In the genomic region with DNA sequence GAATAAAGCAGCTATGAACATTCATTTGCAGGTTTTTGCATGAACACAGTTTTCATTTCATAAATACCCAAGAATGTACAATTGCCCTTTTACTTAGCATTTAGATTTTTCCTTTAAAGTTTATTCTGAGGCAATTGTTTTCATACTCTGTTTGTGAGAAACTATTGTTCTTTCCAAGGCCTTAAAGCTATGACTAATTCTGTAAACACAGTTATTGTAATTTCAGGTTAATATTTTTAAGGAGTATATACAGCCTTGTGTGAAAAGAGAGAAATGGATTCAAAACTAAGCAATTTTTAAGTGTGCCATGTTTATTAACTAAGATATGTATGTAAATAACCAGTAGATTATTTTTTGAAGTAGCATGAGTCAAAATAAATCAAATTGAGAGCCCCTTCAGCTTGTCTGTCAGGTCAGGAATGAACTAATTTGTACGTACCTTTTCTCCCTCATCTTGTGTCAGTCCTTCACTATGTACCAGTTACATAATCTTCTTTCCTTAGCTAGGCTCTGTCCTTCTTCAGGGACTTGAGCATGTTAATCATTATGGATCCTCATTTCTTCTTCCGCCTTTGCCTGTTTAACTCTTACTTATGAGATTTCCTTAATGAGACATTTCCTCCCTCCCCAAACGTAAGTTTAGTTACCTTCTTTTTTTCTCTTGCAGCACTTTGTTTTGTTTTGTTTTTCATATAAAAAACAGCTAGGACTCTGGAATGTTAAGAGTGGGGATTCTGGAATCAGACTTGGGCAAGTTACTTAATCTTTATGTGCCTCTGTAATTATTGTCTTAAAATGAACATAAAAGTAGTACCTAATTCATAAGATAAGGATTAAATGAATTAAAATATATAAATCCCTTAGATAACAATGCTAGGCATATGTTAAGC, we compare ENCODE assay signal across 1 cellular context.
TF ChIP-seq lines count a peak whose summit lies in the region.

No MANE protein-coding gene starts in this region.

TF ChIP-seq in HEK293, 187 proteins besides CTCF, POLR2A, EP300 and RAD21 (continued from another document):
- peak; percentile 68; the same call in 1 of the 2 replicates for TF ChIP-seq MZF1 (tag by site-specific recombination; IDR thresholded peaks at IDR 0.05; ENCODE audit: borderline replicate concordance)
- TF ChIP-seq, protein P1, sequence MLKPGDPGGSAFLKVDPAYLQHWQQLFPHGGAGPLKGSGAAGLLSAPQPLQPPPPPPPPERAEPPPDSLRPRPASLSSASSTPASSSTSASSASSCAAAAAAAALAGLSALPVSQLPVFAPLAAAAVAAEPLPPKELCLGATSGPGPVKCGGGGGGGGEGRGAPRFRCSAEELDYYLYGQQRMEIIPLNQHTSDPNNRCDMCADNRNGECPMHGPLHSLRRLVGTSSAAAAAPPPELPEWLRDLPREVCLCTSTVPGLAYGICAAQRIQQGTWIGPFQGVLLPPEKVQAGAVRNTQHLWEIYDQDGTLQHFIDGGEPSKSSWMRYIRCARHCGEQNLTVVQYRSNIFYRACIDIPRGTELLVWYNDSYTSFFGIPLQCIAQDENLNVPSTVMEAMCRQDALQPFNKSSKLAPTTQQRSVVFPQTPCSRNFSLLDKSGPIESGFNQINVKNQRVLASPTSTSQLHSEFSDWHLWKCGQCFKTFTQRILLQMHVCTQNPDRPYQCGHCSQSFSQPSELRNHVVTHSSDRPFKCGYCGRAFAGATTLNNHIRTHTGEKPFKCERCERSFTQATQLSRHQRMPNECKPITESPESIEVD (tag by site-specific recombination; IDR thresholded peaks at IDR 0.05): peak; percentile 27
- TF ChIP-seq ZNF600 (tag by site-specific recombination; IDR thresholded peaks at IDR 0.05): peak; percentile 59; the same call in 1 of the 2 replicates
- TF ChIP-seq ZNF571 (tag by site-specific recombination; IDR thresholded peaks at IDR 0.05): no peak
- no peak for TF ChIP-seq ZNF112 (tag by site-specific recombination; IDR thresholded peaks at IDR 0.05)
- no peak for TF ChIP-seq ZNF76 (tag by site-specific recombination; IDR thresholded peaks at IDR 0.05; ENCODE audit: borderline replicate concordance, low read depth)
